8 cellular contexts compared by ENCODE assay signal in genomic region chr14:68787235-68787727, GRCh38. TPM values are rescaled to one million over a fixed set of nuclear protein-coding genes. Genes with fewer than 3 reads are reported as not detected.
A peak's percentile ranks its signal among the peaks of the same experiment; 100 is the strongest.
DNase-seq lines count a peak whose midpoint lies in the region; ATAC-seq, FAIRE-seq and TF ChIP-seq lines count a peak whose summit lies in the region.

No MANE protein-coding gene starts in this region.

- 80% methylated on average over 10 of the region's 11 CpGs for whole genome bisulfite sequencing in HepG2 (ENCODE audit: low lambda C conversion rate)

- H3K36me3 ChIP-seq in ascending aorta = peaks cover 11 to 29% of the 10 kb centered on the region in 2 donors
- peaks cover 6 to 27% of the 10 kb centered on the region in 2 experiments for H3K36me3 ChIP-seq in HepG2 (replicated peaks in 1 of 2; ENCODE audit: control insufficient read depth in 1 of 2, insufficient read depth in 2 of 2, low read length in 2 of 2)

- no peak overlapping the region for H2AFZ ChIP-seq in HepG2 (ENCODE audit: low read length)

- peaks cover 36% of the 10 kb centered on the region for H3K79me2 ChIP-seq in HepG2 (ENCODE audit: insufficient read depth, low read length)

- CTCF ChIA-PET in HepG2 (lab: Yijun Ruan, JAX; ENCODE audit: low intra/inter-chr PET ratio, low total read pairs) = interaction anchor here (3.1 kb wide), 1 partner anchor 71 kb away, joined by 42 read pairs; no protein-coding TSS in a partner anchor

- TF ChIP-seq EP300 in HepG2 (IDR thresholded peaks at IDR 0.05; ENCODE audit: low read depth in 2 of 2, low read length in 2 of 2) (no peak), HepG2 (CRISPR knock-in tag; IDR thresholded peaks at IDR 0.05; ENCODE audit: borderline replicate concordance) (no peak)

- in situ Hi-C loops in HepG2 (cut with HindIII; ENCODE audit: extremely low pct_ligation_motif_present, low pct_unique_long_range_greater_than_20kb) = no loop called here
- in situ Hi-C loops in KBM-7 (cut with MboI; ENCODE audit: low pct_unique_long_range_greater_than_20kb, low sequenced_read_pairs) = no loop called here

- DNase-seq in activated CD8-positive, alpha-beta memory T cell treated with anti-CD3 and anti-CD28 coated beads for 24 hours = peak; percentile 75
- DNase-seq in activated CD8-positive, alpha-beta memory T cell treated with anti-CD3 and anti-CD28 coated beads, Interleukin-2, amount 50 U/mL, for 48 hours = no peak
- no peak for DNase-seq in ascending aorta (ENCODE audit: low spot score in 2 of 2)
- DNase-seq in HepG2 (ENCODE audit: low spot score) = no peak
- peak in 13 of 49 donors; percentile 16 to 71 (median 47) for DNase-seq in substantia nigra (lab: John Stamatoyannopoulos, UW)
- no peak for DNase-seq in NCI-H748 treated with DMSO at 0.1 percent for 48 hours (lab: John Stamatoyannopoulos, UW)
- no peak for DNase-seq in KBM-7

- no peak for TF ChIP-seq RAD21 in HepG2 (CRISPR knock-in tag; IDR thresholded peaks at IDR 0.05)

- H3K9me3 ChIP-seq in ascending aorta (no peaks in the 10 kb centered on the region), HepG2 (ENCODE audit: low read length) (no peaks in the 10 kb centered on the region)

- H3K27me3 ChIP-seq in ascending aorta (no peaks in the 10 kb centered on the region), HepG2 (ENCODE audit: control insufficient read depth in 1 of 2, insufficient read depth in 2 of 2, low read length in 2 of 2) (no peaks in the 10 kb centered on the region; a peak in 1 of 5 replicates)

- no peak for TF ChIP-seq CTCF in ascending aorta (IDR thresholded peaks at IDR 0.05)
- TF ChIP-seq CTCF in HepG2 (CRISPR knock-in tag; IDR thresholded peaks at IDR 0.05) = no peak

- H3K4me3 ChIP-seq in ascending aorta = no peak overlapping the region
- H3K4me3 ChIP-seq in HepG2 (replicated peaks in 1 of 3; ENCODE audit: insufficient read depth in 1 of 3, low read depth in 2 of 3, low read length in 3 of 3) = no peak overlapping the region

- POLR2A ChIA-PET in HepG2 (lab: Yijun Ruan, JAX) = interaction anchor here (0.8 to 6.9 kb wide), 6 partner anchors 6 to 70 kb away, joined by 3 to 244 read pairs (median 20); no protein-coding TSS in a partner anchor

- H3K4me1 ChIP-seq in ascending aorta = peaks cover 0 to 25% of the 10 kb centered on the region in 2 donors
- peaks cover 81% of the 10 kb centered on the region for H3K4me1 ChIP-seq in HepG2 (ENCODE audit: insufficient read depth, low read length)

- ATAC-seq in HepG2 = no peak
- ATAC-seq in GM19035 (IDR thresholded peaks at IDR 0.05; ENCODE audit: unreplicated experiment) = no peak

- peaks cover 32% of the 10 kb centered on the region for H4K20me1 ChIP-seq in HepG2 (ENCODE audit: insufficient read depth, low read length)

- no peak overlapping the region for H3K9ac ChIP-seq in HepG2 (ENCODE audit: insufficient read depth, low read depth, low read length)

- BruUV-seq in HepG2 (replicated peaks; lab: Mats Ljungman, UMichigan) = no TSS peak

- H3K27ac ChIP-seq in ascending aorta (peak overlapping the region; percentile 100), HepG2 (ENCODE audit: extremely low read length, insufficient read depth, low read length) (peak overlapping the region; percentile 100), substantia nigra (ENCODE audit: low read depth, low read length, poor library complexity, severe bottlenecking) (peak overlapping the region; percentile 53)

- intact Hi-C loops in ascending aorta (cut with DNase I) (loop anchor here (2.0 to 5.0 kb wide), 4 partner anchors 105 to 320 kb away; no protein-coding TSS in a partner anchor), HepG2 (cut with micrococcal nuclease; ENCODE audit: unreplicated experiment) (loop anchor here (10.0 kb wide), 2 partner anchors 192 to 322 kb away; no protein-coding TSS in a partner anchor)

- FAIRE-seq in HepG2 (lab: Jason Lieb, UNC) = no peak

- no peak overlapping the region for H3K4me2 ChIP-seq in HepG2 (ENCODE audit: low read depth, low read length)

- 0 out of 4 replicates have a peak, but pooled peaks of 1 of the 2 experiments have one; percentile 40 for TF ChIP-seq POLR2A in HepG2 (IDR thresholded peaks at IDR 0.05; ENCODE audit: insufficient read depth in 1 of 2, low read depth in 2 of 2, low read length in 2 of 2)

TF ChIP-seq in HepG2, 621 proteins besides CTCF, POLR2A, EP300 and RAD21 (continues in another document):
- TF ChIP-seq ZBTB38 (CRISPR knock-in tag; IDR thresholded peaks at IDR 0.05) (peak; percentile 99), AGO2 (optimal IDR thresholded peaks at IDR 0.05; ENCODE audit: low read depth, low read length) (peak; percentile 91), ZC3H4 (CRISPR knock-in tag; IDR thresholded peaks at IDR 0.05; ENCODE audit: borderline replicate concordance) (0 out of 2 replicates have a peak, but pooled peaks have one; percentile 11), HNRNPH1 (optimal IDR thresholded peaks at IDR 0.05; ENCODE audit: low read depth, low read length) (peak; percentile 48), TGIF2 (CRISPR knock-in tag; IDR thresholded peaks at IDR 0.05) (peak; percentile 4; the same call in 1 of the 2 replicates), ZNF431 (CRISPR knock-in tag; IDR thresholded peaks at IDR 0.05; ENCODE audit: borderline replicate concordance, low read depth) (no peak), RFX5 (IDR thresholded peaks at IDR 0.05; ENCODE audit: low read depth, low read length) (no peak), RBFOX2 (IDR thresholded peaks at IDR 0.05; ENCODE audit: low read depth, low read length) (peak; percentile 47; the same call in 1 of the 2 replicates), POLR2AphosphoS2 (IDR thresholded peaks at IDR 0.05; ENCODE audit: low read depth, low read length) (peak; percentile 51; the same call in 1 of the 2 replicates), MTA1 (CRISPR knock-in tag; IDR thresholded peaks at IDR 0.05; ENCODE audit: borderline replicate concordance) (peak; percentile 34; the same call in 1 of the 2 replicates), PRPF4 (IDR thresholded peaks at IDR 0.05; ENCODE audit: low read depth, low read length, poor library complexity, severe bottlenecking) (peak; percentile 78), ZNF713 (CRISPR knock-in tag; IDR thresholded peaks at IDR 0.05) (no peak), POLR2AphosphoS5 (IDR thresholded peaks at IDR 0.05; ENCODE audit: low read depth, low read length) (0 out of 2 replicates have a peak, but pooled peaks have one; percentile 2), RBM22 (optimal IDR thresholded peaks at IDR 0.05; ENCODE audit: low read length) (peak; percentile 96), POLR2G (IDR thresholded peaks at IDR 0.05; ENCODE audit: low read depth, low read length) (peak; percentile 80), KDM5B (CRISPR knock-in tag; IDR thresholded peaks at IDR 0.05; ENCODE audit: borderline replicate concordance) (0 out of 2 replicates have a peak, but pooled peaks have one; percentile 22), ZC3H13 (CRISPR knock-in tag; IDR thresholded peaks at IDR 0.05) (peak; percentile 68)

RNA-seq across cellular contexts. Expression of gene ZFP36L1, which starts 5.6 kb away (rescaled TPM):
- 772 TPM for total RNA-seq in ascending aorta
- total RNA-seq in HepG2 (2016; rRNA removed; fragmentation: Illumina TruSeq; extraction: Trizol) = 7.4 and 8.4 TPM in 2 replicates
- 2.6 and 3.4 TPM in 2 replicates for total RNA-seq in HepG2 (2016; cell fraction: cytosol; rRNA removed; fragmentation: Illumina TruSeq; extraction: Trizol; ENCODE audit: low read depth)
- total RNA-seq in HepG2 (2016; cell fraction: insoluble cytoplasmic fraction; rRNA removed; fragmentation: Illumina TruSeq; extraction: Trizol) = 7.9 and 8.4 TPM in 2 replicates
- total RNA-seq in HepG2 (2016; cell fraction: membrane; rRNA removed; fragmentation: Illumina TruSeq; extraction: Trizol) = 11.1 and 11.3 TPM in 2 replicates
- total RNA-seq in HepG2 (2016; cell fraction: nucleus; rRNA removed; fragmentation: Illumina TruSeq; extraction: Trizol) = 13.8 and 14.1 TPM in 2 replicates
- polyA plus RNA-seq in HepG2 (2011; rRNA removed) = 10.2 and 12.7 TPM in 2 replicates
- 11.2 and 18.0 TPM in 2 replicates for polyA plus RNA-seq in HepG2 (2011; cell fraction: cytosol; rRNA removed)
- polyA plus RNA-seq in HepG2 (2011; cell fraction: nucleus; rRNA removed) = 66.5 and 69.1 TPM in 2 replicates
- polyA plus RNA-seq in HepG2 (2012) = 23.2 and 32.2 TPM in 2 replicates
- 2.7 and 2.8 TPM in 2 replicates for polyA plus RNA-seq in HepG2 (2016; cell fraction: cytosol; fragmentation: Illumina TruSeq; extraction: Trizol; ENCODE audit: low read depth)
- polyA plus RNA-seq in HepG2 (2016; cell fraction: insoluble cytoplasmic fraction; fragmentation: Illumina TruSeq; extraction: Trizol; ENCODE audit: low read depth) = 20.7 and 26.8 TPM in 2 replicates
- 9.2 and 10.1 TPM in 2 replicates for polyA plus RNA-seq in HepG2 (2016; cell fraction: membrane; fragmentation: Illumina TruSeq; extraction: Trizol; ENCODE audit: low read depth)
- 53.8 and 57.0 TPM in 2 replicates for polyA plus RNA-seq in HepG2 (2016; cell fraction: nucleus; fragmentation: Illumina TruSeq; extraction: Trizol; ENCODE audit: insufficient read depth, low read depth)
- polyA minus RNA-seq in HepG2 (2011; rRNA and poly(A)+ RNA removed; ENCODE audit: low replicate concordance) = 8.5 and 26.8 TPM in 2 replicates
- polyA minus RNA-seq in HepG2 (2011; cell fraction: cytosol; rRNA and poly(A)+ RNA removed) = 56.3 and 73.8 TPM in 2 replicates
- polyA minus RNA-seq in HepG2 (2011; cell fraction: nucleus; rRNA and poly(A)+ RNA removed) = 11.8 and 13.8 TPM in 2 replicates

Comparison
In these comparisons a context has a peak if more than half of its experiments do, and no peak if none do; other contexts are left out.
1. RNA of gene ZFP36L1, which starts 5.6 kb away (total RNA-seq): 772 TPM in ascending aorta (single experiment); 2.6 to 14.1 TPM in HepG2; every median in the first group is over 10 times any median in the second.
2. Peak in every context shown above with its lines, with median percentiles within 50 percentile points of each other: H3K27ac ChIP-seq.